11 cellular contexts compared by ENCODE assay signal in the genomic region with DNA sequence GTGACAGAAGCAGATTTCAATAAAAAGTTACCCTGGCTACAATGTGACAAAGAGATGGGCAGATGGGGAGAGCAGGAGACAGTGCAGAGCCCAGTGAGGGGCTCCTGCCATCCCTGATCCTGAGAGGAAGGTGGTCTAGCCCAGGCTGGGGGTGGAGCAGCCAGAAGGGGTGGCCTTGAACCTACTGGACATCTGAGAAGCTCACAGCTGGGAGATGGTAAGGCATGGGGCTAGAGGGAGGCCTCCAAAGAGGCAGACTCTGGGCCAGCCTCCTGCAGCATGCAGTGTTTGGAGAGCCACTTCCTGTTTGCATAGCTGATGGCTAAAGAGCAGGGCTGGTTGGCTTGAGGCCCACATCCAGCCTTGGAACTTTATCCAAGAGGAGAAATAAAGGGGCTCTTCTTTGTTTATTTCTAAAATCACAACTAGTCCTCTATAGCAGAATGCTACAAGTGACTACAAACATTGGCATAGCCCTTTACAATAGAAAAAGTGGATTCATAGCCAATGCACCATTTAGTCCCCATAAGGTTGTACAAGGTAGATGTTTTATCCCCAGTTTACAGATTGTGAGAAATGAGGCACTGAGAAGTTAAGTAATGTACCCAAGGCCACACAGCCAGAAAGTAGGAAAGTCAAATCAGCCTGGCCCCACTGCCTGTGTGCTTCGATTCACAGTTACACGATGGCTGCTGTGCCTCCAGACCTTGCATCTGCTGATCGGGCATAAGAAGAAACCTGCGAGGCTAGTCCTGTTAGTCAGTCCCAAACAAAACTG. TPM values are rescaled to one million over a fixed set of nuclear protein-coding genes. Genes with fewer than 3 reads are reported as not detected.
DNase-seq lines count a peak whose midpoint lies in the region; ATAC-seq and TF ChIP-seq lines count a peak whose summit lies in the region.
"Had no signal": no experiment of that assay in that cellular context is flagged by ENCODE, and none has a peak within 500 bp of the region (broad histone marks: within the 10 kb centered on the region; RNA-seq: fewer than 3 reads in every experiment).

No MANE protein-coding gene starts in this region.

- WGBS in ovary, 3 donors, result 34 to 62% (median 53%) methylated on average over 4 of the region's 4 CpGs

- H3K36me3 ChIP-seq in ovary, result no peaks in the 10 kb centered on the region

- no peak for TF ChIP-seq EP300 in ovary (IDR thresholded peaks at IDR 0.05)

- H3K4me3 Mint-ChIP-seq in activated T-helper 2 cell treated with anti-CD3 and anti-CD28 coated beads, Interferon-gamma antibody, Interleukin-2, Interleukin-4, amounts not matched to agents 10 μg/mL and 5 μg/mL and 100 μg/mL, durations not matched to agents 14 hours and 24 hours and 36 hours (ENCODE audit: low read depth), result no peak overlapping the region

- intact Hi-C loops in ovary (cut with DNase I), result no loop called here
- intact Hi-C loops in activated T-helper 2 cell treated with anti-CD3 and anti-CD28 coated beads, Interferon-gamma antibody, Interleukin-2, Interleukin-4, amounts not matched to agents 10 μg/mL and 5 μg/mL and 100 μg/mL, durations not matched to agents 14 hours and 24 hours and 36 hours (cut with micrococcal nuclease), result no loop called here

- ATAC-seq in GM21526 (IDR thresholded peaks at IDR 0.05; ENCODE audit: low FRiP score, unreplicated experiment), result no peak
- ATAC-seq: psoas muscle had no signal

- H3K27ac Mint-ChIP-seq in activated T-helper 2 cell treated with anti-CD3 and anti-CD28 coated beads, Interferon-gamma antibody, Interleukin-2, Interleukin-4, amounts not matched to agents 10 μg/mL and 5 μg/mL and 100 μg/mL, durations not matched to agents 14 hours and 24 hours and 36 hours, result no peak overlapping the region

- H3K4me1 ChIP-seq in ovary (ENCODE audit: insufficient read depth), result peaks cover 40% of the 10 kb centered on the region

- H3K27ac ChIP-seq in ovary, result peak overlapping the region in 1 of 2 donors; percentile 50
- H3K27ac ChIP-seq: psoas muscle had no signal

- TF ChIP-seq CTCF in ovary (IDR thresholded peaks at IDR 0.05), result no peak

- peaks cover 39% of the 10 kb centered on the region for H3K27me3 Mint-ChIP-seq in activated T-helper 2 cell treated with anti-CD3 and anti-CD28 coated beads, Interferon-gamma antibody, Interleukin-2, Interleukin-4, amounts not matched to agents 10 μg/mL and 5 μg/mL and 100 μg/mL, durations not matched to agents 14 hours and 24 hours and 36 hours (ENCODE audit: low read depth)

- H3K4me1 Mint-ChIP-seq in activated T-helper 2 cell treated with anti-CD3 and anti-CD28 coated beads, Interferon-gamma antibody, Interleukin-2, Interleukin-4, amounts not matched to agents 10 μg/mL and 5 μg/mL and 100 μg/mL, durations not matched to agents 14 hours and 24 hours and 36 hours (ENCODE audit: low read depth), result peaks cover 27% of the 10 kb centered on the region

- H3K9me3 Mint-ChIP-seq in activated T-helper 2 cell treated with anti-CD3 and anti-CD28 coated beads, Interferon-gamma antibody, Interleukin-2, Interleukin-4, amounts not matched to agents 10 μg/mL and 5 μg/mL and 100 μg/mL, durations not matched to agents 14 hours and 24 hours and 36 hours, result no peaks in the 10 kb centered on the region

- no peaks in the 10 kb centered on the region for H3K27me3 ChIP-seq in ovary

- no peak overlapping the region for H3K4me3 ChIP-seq in ovary
- H3K4me3 ChIP-seq: psoas muscle had no signal

- no peaks in the 10 kb centered on the region for H3K9me3 ChIP-seq in ovary
- H3K9me3 ChIP-seq: psoas muscle had no signal

- DNase-seq in NCI-H2081 (lab: John Stamatoyannopoulos, UW), result peak; percentile 65 to 89
- DNase-seq in NCI-H2081 treated with DMSO at 0.1 percent for 48 hours (lab: John Stamatoyannopoulos, UW), result no peak
- peak; percentile 79 for DNase-seq in NCI-H2196 treated with DMSO at 0.1 percent for 48 hours (lab: John Stamatoyannopoulos, UW; ENCODE audit: unreplicated experiment)
- DNase-seq in fibroblast of peridontal ligament (ENCODE audit: extremely low read depth), result peak; percentile 5
- DNase-seq in ovary, result peak; percentile 80 to 90 (median 87)
- DNase-seq in activated T-helper 2 cell treated with anti-CD3 and anti-CD28 coated beads, Interferon-gamma antibody, Interleukin-2, Interleukin-4, amounts not matched to agents 10 μg/mL and 5 μg/mL and 100 μg/mL, durations not matched to agents 14 hours and 24 hours and 36 hours (ENCODE audit: low spot score), result no peak
- no peak for DNase-seq in A172 (ENCODE audit: low spot score)
- DNase-seq: activated CD4-positive, CD25-positive, alpha-beta regulatory T cell treated with anti-CD3 and anti-CD28 coated beads, Interleukin-2, amount 50 U/mL, for 72 hours; H7 had no signal

- H3K36me3 Mint-ChIP-seq in activated T-helper 2 cell treated with anti-CD3 and anti-CD28 coated beads, Interferon-gamma antibody, Interleukin-2, Interleukin-4, amounts not matched to agents 10 μg/mL and 5 μg/mL and 100 μg/mL, durations not matched to agents 14 hours and 24 hours and 36 hours (ENCODE audit: low read depth), result no peaks in the 10 kb centered on the region

- no peak for TF ChIP-seq POLR2A in ovary (IDR thresholded peaks at IDR 0.05)

RNA-seq across cellular contexts. Expression of gene EFCC1, which starts 4.6 kb away (rescaled TPM):
- 10 to 100 TPM in 1 of 7 donors, 1 to 10 TPM in 6; 3.7 to 15.5 (median 7.8) TPM for total RNA-seq in ovary
- polyA plus RNA-seq in ovary, result 10 to 100 TPM in 1 of 2 donors, 1 to 10 TPM in 1; 5.2 to 11.2 TPM
- 0.11 and 0.32 TPM in 2 replicates for total RNA-seq in activated T-helper 2 cell treated with anti-CD3 and anti-CD28 coated beads, Interferon-gamma antibody, Interleukin-2, Interleukin-4, amounts not matched to agents 10 μg/mL and 5 μg/mL and 100 μg/mL, durations not matched to agents 14 hours and 24 hours and 36 hours
- 0.22 and 0.29 TPM in 2 replicates for total RNA-seq in A172 (2014; rRNA removed; shearing (Covaris generic))

RNA-seq across cellular contexts. Expression of gene CFAP92, which starts 11.8 kb away (rescaled TPM):
- total RNA-seq in ovary, result 1 to 10 TPM in 5 of 7 donors, under 1 TPM in 2; 0.89 to 3.5 (median 1.4) TPM
- polyA plus RNA-seq in ovary, result 1 to 10 TPM; 1.5 to 3.8 TPM
- total RNA-seq in activated T-helper 2 cell treated with anti-CD3 and anti-CD28 coated beads, Interferon-gamma antibody, Interleukin-2, Interleukin-4, amounts not matched to agents 10 μg/mL and 5 μg/mL and 100 μg/mL, durations not matched to agents 14 hours and 24 hours and 36 hours, result 0.37 TPM in 1 of 2 replicates, not detected in the other
- 0.34 and 0.53 TPM in 2 replicates for total RNA-seq in A172 (2014; rRNA removed; shearing (Covaris generic))

RNA-seq across cellular contexts. Expression of gene GP9, which starts 54.9 kb away (rescaled TPM):
- not detected for total RNA-seq in ovary
- not detected for polyA plus RNA-seq in ovary
- total RNA-seq in activated T-helper 2 cell treated with anti-CD3 and anti-CD28 coated beads, Interferon-gamma antibody, Interleukin-2, Interleukin-4, amounts not matched to agents 10 μg/mL and 5 μg/mL and 100 μg/mL, durations not matched to agents 14 hours and 24 hours and 36 hours, result not detected in 2 replicates
- not detected in 2 replicates for total RNA-seq in A172 (2014; rRNA removed; shearing (Covaris generic))
- total RNA-seq: H7, psoas muscle had no signal

Comparison
In these comparisons a context has a peak if more than half of its experiments do, and no peak if none do; other contexts are left out.
1. DNase-seq: peak in NCI-H2081 (2 of 2), NCI-H2196 treated with DMSO at 0.1 percent for 48 hours (single experiment), fibroblast of peridontal ligament (single experiment) and ovary (5 of 5); none in NCI-H2081 treated with DMSO at 0.1 percent for 48 hours (single experiment), activated T-helper 2 cell treated with anti-CD3 and anti-CD28 coated beads, Interferon-gamma antibody, Interleukin-2, Interleukin-4, amounts not matched to agents 10 μg/mL and 5 μg/mL and 100 μg/mL, durations not matched to agents 14 hours and 24 hours and 36 hours (single experiment) and A172 (single experiment).